In genomic region chr22:24525416-24526037, GRCh38 we compare ENCODE assay signal across 8 cellular contexts. TPM values are rescaled to one million over a fixed set of nuclear protein-coding genes. Genes with fewer than 3 reads are reported as not detected.
DNase-seq lines count a peak whose midpoint lies in the region; ATAC-seq and TF ChIP-seq lines count a peak whose summit lies in the region.

No MANE protein-coding gene starts in this region.

- H2BK5ac ChIP-seq in mesenchymal stem cell (ENCODE audit: low read depth, low read length, poor library complexity, severe bottlenecking): no peak overlapping the region

- no peaks in the 10 kb centered on the region for H3K27me3 ChIP-seq in mesenchymal stem cell (ENCODE audit: control insufficient read depth in 1 of 2, insufficient read depth in 1 of 2, low read length in 2 of 2)

- no peaks in the 10 kb centered on the region for H3K79me1 ChIP-seq in mesenchymal stem cell (replicated peaks; ENCODE audit: low read length, poor library complexity, severe bottlenecking)

- POLR2A ChIA-PET in activated CD4-positive, alpha-beta memory T cell treated with anti-CD3 and anti-CD28 coated beads for 36 hours (lab: Charles Lee): no interaction called here

- intact Hi-C loops in activated CD4-positive, alpha-beta memory T cell treated with anti-CD3 and anti-CD28 coated beads for 36 hours (cut with micrococcal nuclease): loop anchor here (1.0 kb wide), 2 partner anchors 104 to 200 kb away; no protein-coding TSS in a partner anchor

- H2BK12ac ChIP-seq in mesenchymal stem cell (ENCODE audit: low read length in 2 of 2): no peak overlapping the region

- H3K9ac ChIP-seq in mesenchymal stem cell (ENCODE audit: low read length): no peak overlapping the region

- peak; percentile 22 for DNase-seq in NCI-H748 treated with DMSO at 0.1 percent for 48 hours (lab: John Stamatoyannopoulos, UW)
- DNase-seq in activated CD4-positive, alpha-beta memory T cell treated with anti-CD3 and anti-CD28 coated beads for 36 hours: peak; percentile 90
- DNase-seq in effector CD8-positive, alpha-beta T cell (lab: John Stamatoyannopoulos, UW): peak; percentile 52
- peak; percentile 70 for DNase-seq in mesenchymal stem cell
- peak; percentile 64 for DNase-seq in stimulated activated CD8-positive, alpha-beta memory T cell treated with anti-CD3 and anti-CD28 coated beads, Interleukin-4, amount 100 ng/mL, for 24 hours (ENCODE audit: low read depth)

- ATAC-seq in HG03175 (IDR thresholded peaks at IDR 0.05; ENCODE audit: unreplicated experiment): peak; percentile 78

- H3K4me1 Mint-ChIP-seq in activated CD4-positive, alpha-beta memory T cell treated with anti-CD3 and anti-CD28 coated beads for 36 hours (ENCODE audit: low read depth): peaks cover 11% of the 10 kb centered on the region

- no peak overlapping the region for H3K27ac Mint-ChIP-seq in activated CD4-positive, alpha-beta memory T cell treated with anti-CD3 and anti-CD28 coated beads for 36 hours

- H3K4me3 ChIP-seq in GM12875 (ENCODE audit: low read depth, low read length) (no peak overlapping the region), mesenchymal stem cell (ENCODE audit: insufficient read depth in 1 of 2, low read depth in 1 of 2, low read length in 2 of 2) (no peak overlapping the region)

- H2BK120ac ChIP-seq in mesenchymal stem cell (ENCODE audit: low read depth, low read length): no peak overlapping the region

- 3% methylated on average over 12 of the region's 12 CpGs for WGBS in mesenchymal stem cell

- no peak overlapping the region for H2AK5ac ChIP-seq in mesenchymal stem cell (ENCODE audit: low read length, severe bottlenecking)

- no peaks in the 10 kb centered on the region for H3K36me3 Mint-ChIP-seq in activated CD4-positive, alpha-beta memory T cell treated with anti-CD3 and anti-CD28 coated beads for 36 hours

- H4K8ac ChIP-seq in mesenchymal stem cell (ENCODE audit: low read length): no peak overlapping the region

- no peak overlapping the region for H2BK15ac ChIP-seq in mesenchymal stem cell (ENCODE audit: low read depth, poor library complexity, severe bottlenecking)

- H3K4me1 ChIP-seq in mesenchymal stem cell (ENCODE audit: control insufficient read depth, insufficient read depth, low read depth, low read length): peaks cover 8% of the 10 kb centered on the region

- H3K14ac ChIP-seq in mesenchymal stem cell (ENCODE audit: low read length in 2 of 2): no peak overlapping the region

- H3K27me3 Mint-ChIP-seq in activated CD4-positive, alpha-beta memory T cell treated with anti-CD3 and anti-CD28 coated beads for 36 hours: no peaks in the 10 kb centered on the region

- CTCF ChIA-PET in activated CD4-positive, alpha-beta memory T cell treated with anti-CD3 and anti-CD28 coated beads for 36 hours (lab: Charles Lee): interaction anchor here (0.6 to 2.3 kb wide), 19 partner anchors 8 to 205 kb away, joined by 3 to 12 read pairs (median 4); partner anchors contain the start of gene ADORA2A

- H3K9me3 Mint-ChIP-seq in activated CD4-positive, alpha-beta memory T cell treated with anti-CD3 and anti-CD28 coated beads for 36 hours: no peaks in the 10 kb centered on the region

- H2AFZ ChIP-seq in mesenchymal stem cell (ENCODE audit: low read depth, low read length): no peak overlapping the region

- no peak overlapping the region for H3K4ac ChIP-seq in mesenchymal stem cell (ENCODE audit: low read depth in 1 of 2, low read length in 2 of 2)

- no peak overlapping the region for H4K91ac ChIP-seq in mesenchymal stem cell (ENCODE audit: low read length)

- H3K18ac ChIP-seq in mesenchymal stem cell (ENCODE audit: low read depth in 1 of 2, low read length in 2 of 2): no peak overlapping the region

- no peak overlapping the region for H3K4me3 Mint-ChIP-seq in activated CD4-positive, alpha-beta memory T cell treated with anti-CD3 and anti-CD28 coated beads for 36 hours

- H3K9me3 ChIP-seq in mesenchymal stem cell (ENCODE audit: control insufficient read depth, low read length): no peaks in the 10 kb centered on the region

- TF ChIP-seq CTCF in 22Rv1 (IDR thresholded peaks at IDR 0.05) (peak; percentile 95), GM12875 (IDR thresholded peaks at IDR 0.05; ENCODE audit: borderline replicate concordance, insufficient read depth, low read depth, low read length) (peak; percentile 88)

- H3K4me2 ChIP-seq in mesenchymal stem cell (ENCODE audit: low read length, poor library complexity, severe bottlenecking): no peak overlapping the region

- H3K23ac ChIP-seq in mesenchymal stem cell (ENCODE audit: low read length in 2 of 2): no peak overlapping the region

- H3K27ac ChIP-seq in 22Rv1 (peak overlapping the region; percentile 22; the same call in 1 of the 2 replicates), mesenchymal stem cell (ENCODE audit: low read length, poor library complexity, severe bottlenecking) (no peak overlapping the region)

- no peaks in the 10 kb centered on the region for H3K36me3 ChIP-seq in mesenchymal stem cell (ENCODE audit: control insufficient read depth in 1 of 2, insufficient read depth in 2 of 2, low read depth in 1 of 2, low read length in 2 of 2)

RNA-seq across cellular contexts. Expression of gene GUCD1, which starts 29.4 kb away (rescaled TPM):
- total RNA-seq in activated CD4-positive, alpha-beta memory T cell treated with anti-CD3 and anti-CD28 coated beads for 36 hours: 10 to 100 TPM; 94.2 to 99.5 TPM
- 72.5 TPM for polyA plus RNA-seq in mesenchymal stem cell (2013, experiment 1 of 2)
- polyA plus RNA-seq in mesenchymal stem cell (2013, experiment 2 of 2): 69.0 TPM

RNA-seq across cellular contexts. Expression of gene SNRPD3, which starts 30.3 kb away (rescaled TPM):
- 100 to 1,000 TPM; 131 TPM for total RNA-seq in activated CD4-positive, alpha-beta memory T cell treated with anti-CD3 and anti-CD28 coated beads for 36 hours
- 65.6 TPM for polyA plus RNA-seq in mesenchymal stem cell (2013, experiment 1 of 2)
- 63.3 TPM for polyA plus RNA-seq in mesenchymal stem cell (2013, experiment 2 of 2)

RNA-seq across cellular contexts. Expression of gene UPB1, which starts 30.4 kb away (rescaled TPM):
- under 1 TPM; 0.19 to 0.31 TPM for total RNA-seq in activated CD4-positive, alpha-beta memory T cell treated with anti-CD3 and anti-CD28 coated beads for 36 hours
- 0.06 TPM for polyA plus RNA-seq in mesenchymal stem cell (2013, experiment 1 of 2)
- polyA plus RNA-seq in mesenchymal stem cell (2013, experiment 2 of 2): 0.04 TPM

Comparison
In these comparisons a context has a peak if more than half of its experiments do, and no peak if none do; other contexts are left out.
1. DNase-seq: peak in every context shown above with its lines; median percentile 90 in activated CD4-positive, alpha-beta memory T cell treated with anti-CD3 and anti-CD28 coated beads for 36 hours; 70 in mesenchymal stem cell; 64 in stimulated activated CD8-positive, alpha-beta memory T cell treated with anti-CD3 and anti-CD28 coated beads, Interleukin-4, amount 100 ng/mL, for 24 hours; 52 in effector CD8-positive, alpha-beta T cell; 22 in NCI-H748 treated with DMSO at 0.1 percent for 48 hours.